ENCODE assay signal across 27 cellular contexts in the genomic region with DNA sequence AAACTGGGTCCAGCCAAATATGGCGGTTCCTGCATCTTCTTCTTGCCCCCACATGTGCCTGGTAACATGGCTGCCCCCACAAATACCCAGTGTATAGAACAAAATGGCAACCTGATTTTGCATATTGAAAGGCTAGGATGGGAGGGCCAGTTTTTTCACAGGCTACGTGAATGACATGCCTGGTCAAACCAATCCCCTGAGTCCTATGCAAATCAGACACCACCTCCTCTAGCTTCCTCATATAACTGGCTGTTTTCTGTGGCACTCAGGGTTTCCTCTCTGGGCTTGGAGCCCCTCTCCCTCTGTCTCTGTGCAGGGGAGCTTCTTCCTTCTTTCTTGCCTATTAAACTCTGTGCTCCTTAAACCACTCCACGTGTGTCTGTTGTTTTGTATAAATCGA.
"Had no signal": no experiment of that assay in that cellular context is flagged by ENCODE, and none has a peak within 500 bp of the region (broad histone marks: within the 10 kb centered on the region; RNA-seq: fewer than 3 reads in every experiment).

No MANE protein-coding gene starts in this region.

- H3K9me3 ChIP-seq: body of pancreas had no signal

- H3K9ac ChIP-seq: parathyroid adenoma had no signal

- H3K4me2 ChIP-seq: smooth muscle cell had no signal

- H3K36me3 ChIP-seq: left lung, lower lobe of right lung had no signal

- H3K27me3 ChIP-seq: body of pancreas, left lung had no signal

- H3K4me1 ChIP-seq: body of pancreas, left lung, lower lobe of right lung, parathyroid adenoma, psoas muscle had no signal

- H3K4me3 ChIP-seq: body of pancreas, left lung, lower lobe of right lung, psoas muscle, smooth muscle cell had no signal

- DNase-seq: activated CD4-positive, alpha-beta T cell treated with anti-CD3 and anti-CD28 coated beads for 36 hours; activated CD4-positive, CD25-positive, alpha-beta regulatory T cell; activated CD8-positive, alpha-beta memory T cell treated with anti-CD3 and anti-CD28 coated beads, Interleukin-2, amount 10 ng/mL, durations not matched to agents 7 days and 5 days; activated CD8-positive, alpha-beta T cell treated with anti-CD3 and anti-CD28 coated beads, Interleukin-2, amount 10 ng/mL, durations not matched to agents 7 days and 5 days; activated naive CD4-positive, alpha-beta T cell; activated T-cell treated with anti-CD3 and anti-CD28 coated beads, Interleukin-2, amount 50 U/mL, for 48 hours; aorta; body of pancreas; effector CD8-positive, alpha-beta T cell; left lung; lower lobe of right lung; mesenchymal stem cell; naive thymus-derived CD8-positive, alpha-beta T cell; occipital lobe; psoas muscle; stimulated activated CD4-positive, alpha-beta T cell treated with anti-CD3 and anti-CD28 coated beads, Interleukin-1b, Interleukin-23, amount 100 ng/mL, for 48 hours; stimulated activated CD4-positive, alpha-beta T cell treated with anti-CD3 and anti-CD28 coated beads, Interleukin-4, amount 100 ng/mL, for 4 hours; stimulated activated CD8-positive, alpha-beta memory T cell treated with anti-CD3 and anti-CD28 coated beads, Interleukin-4, amount 100 ng/mL, for 48 hours; stimulated activated naive CD8-positive, alpha-beta T cell treated with anti-CD3 and anti-CD28 coated beads, Interleukin-15, amount 100 ng/mL, for 72 hours; substantia nigra had no signal

- H3K27ac ChIP-seq: body of pancreas, left lung, lower lobe of right lung, parathyroid adenoma, psoas muscle had no signal

- H3K79me2 ChIP-seq: parathyroid adenoma had no signal

- FAIRE-seq: colon, frontal cortex, islet of Langerhans had no signal

- H2AFZ ChIP-seq: parathyroid adenoma had no signal

- ATAC-seq: activated CD4-positive, alpha-beta T cell treated with anti-CD3 and anti-CD28 coated beads for 36 hours; activated CD8-positive, alpha-beta memory T cell treated with anti-CD3 and anti-CD28 coated beads, Interleukin-2, amount 10 ng/mL, durations not matched to agents 7 days and 5 days; activated CD8-positive, alpha-beta T cell treated with anti-CD3 and anti-CD28 coated beads, Interleukin-2, amount 10 ng/mL, durations not matched to agents 7 days and 5 days; activated naive CD4-positive, alpha-beta T cell treated with anti-CD3 and anti-CD28 coated beads, Interleukin-2, amount 50 U/mL, for 72 hours; body of pancreas; left lung; lower lobe of right lung; naive thymus-derived CD8-positive, alpha-beta T cell; psoas muscle; stimulated activated memory B cell treated with anti-CD40 and anti-IgM and Interleukin-4, amounts not matched to agents 10 μg/mL and 1 μg/mL and 100 μg/mL, for 72 hours; stimulated activated naive CD8-positive, alpha-beta T cell treated with anti-CD3 and anti-CD28 coated beads, Interleukin-15, amount 100 ng/mL, for 72 hours had no signal
